ENCODE assay signal across 1 cellular context in the genomic region with DNA sequence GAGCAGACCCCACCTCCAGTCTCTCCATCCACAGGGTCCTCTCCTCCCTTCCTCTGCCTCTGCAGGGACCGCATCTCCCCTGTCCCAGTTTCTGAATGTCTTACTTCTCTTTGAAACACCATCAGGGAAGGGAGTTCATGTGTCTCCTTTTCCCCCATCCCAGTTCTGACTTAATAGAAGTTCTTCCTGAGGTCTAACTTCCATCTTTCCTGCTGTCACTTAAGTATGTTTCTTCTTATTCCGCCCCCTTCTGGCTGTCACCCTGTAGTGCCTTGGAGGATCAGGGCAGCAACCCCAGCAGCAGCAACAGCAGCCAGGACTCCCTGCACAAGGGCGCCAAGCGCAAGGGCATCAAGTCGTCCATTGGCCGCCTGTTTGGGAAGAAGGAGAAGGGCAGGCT.
TF ChIP-seq lines count a peak whose summit lies in the region.

No MANE protein-coding gene starts in this region.

TF ChIP-seq in H1, 55 proteins besides CTCF, POLR2A, EP300 and RAD21:
- TF ChIP-seq TCF12 (IDR thresholded peaks at IDR 0.05; ENCODE audit: low read depth, low read length) (no peak), NANOG (IDR thresholded peaks at IDR 0.05; ENCODE audit: insufficient read depth, low read depth, low read length, poor library complexity, severe bottlenecking) (no peak), YY1 (IDR thresholded peaks at IDR 0.05; ENCODE audit: low read depth, low read length) (0 out of 2 replicates have a peak, but pooled peaks have one; percentile 25), KDM1A (IDR thresholded peaks at IDR 0.05; ENCODE audit: borderline replicate concordance, low read length) (peak; percentile 98), HDAC2 (IDR thresholded peaks at IDR 0.05; ENCODE audit: borderline replicate concordance in 1 of 2, low read depth in 2 of 2, low read length in 2 of 2) (peak in 1 of 2 experiments; percentile 88; a peak in 1 of 4 replicates)
- TF ChIP-seq, protein P1, sequence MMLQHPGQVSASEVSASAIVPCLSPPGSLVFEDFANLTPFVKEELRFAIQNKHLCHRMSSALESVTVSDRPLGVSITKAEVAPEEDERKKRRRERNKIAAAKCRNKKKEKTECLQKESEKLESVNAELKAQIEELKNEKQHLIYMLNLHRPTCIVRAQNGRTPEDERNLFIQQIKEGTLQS (IDR thresholded peaks at IDR 0.05; ENCODE audit: insufficient read depth, low read depth, low read length), result no peak
